In genomic region chr10:102917962-102918816, GRCh38 we compare ENCODE assay signal across 1 cellular context.
A peak's percentile ranks its signal among the peaks of the same experiment; 100 is the strongest.
TF ChIP-seq lines count a peak whose summit lies in the region.

Gene CNNM2, plus strand, starts transcription at chr10:102918294. Its CDS starts 187 bp downstream, at chr10:102918481.

TF ChIP-seq in HepG2, 621 proteins besides CTCF, POLR2A, EP300 and RAD21 (continued from another document and continues in another):
- 0 out of 2 replicates have a peak, but pooled peaks have one; percentile 8 for TF ChIP-seq AHDC1 (CRISPR knock-in tag; IDR thresholded peaks at IDR 0.05; ENCODE audit: borderline replicate concordance)
- TF ChIP-seq KLF16 (CRISPR knock-in tag; IDR thresholded peaks at IDR 0.05) = no peak; a peak in 1 of 4 replicates
- no peak; the same call in 1 of the 2 replicates for TF ChIP-seq KDM3A (CRISPR knock-in tag; IDR thresholded peaks at IDR 0.05; ENCODE audit: low read depth)
- TF ChIP-seq POLR2AphosphoS2 (IDR thresholded peaks at IDR 0.05; ENCODE audit: low read depth, low read length) = no peak
- TF ChIP-seq ZHX1 (CRISPR knock-in tag; IDR thresholded peaks at IDR 0.05; ENCODE audit: low read depth) = peak; percentile 97
- 0 out of 2 replicates have a peak, but pooled peaks have one; percentile 19 for TF ChIP-seq E2F5 (CRISPR knock-in tag; conservative IDR thresholded peaks at IDR 0.05)
- no peak for TF ChIP-seq ZBTB40 (IDR thresholded peaks at IDR 0.05)
- no peak for TF ChIP-seq ZBTB40 (CRISPR knock-in tag; IDR thresholded peaks at IDR 0.05)
- peak; percentile 25; the same call in 1 of the 2 replicates for TF ChIP-seq PHF20 (CRISPR knock-in tag; IDR thresholded peaks at IDR 0.05)
- no peak for TF ChIP-seq ZNF530 (CRISPR knock-in tag; IDR thresholded peaks at IDR 0.05; ENCODE audit: low read depth)
- no peak for TF ChIP-seq FIP1L1 (IDR thresholded peaks at IDR 0.05; ENCODE audit: borderline replicate concordance, insufficient read depth, low read depth, low read length)
- TF ChIP-seq ZMAT5 (CRISPR knock-in tag; IDR thresholded peaks at IDR 0.05; ENCODE audit: borderline replicate concordance, low read depth) = no peak
- peak; percentile 61; the same call in 1 of the 2 replicates for TF ChIP-seq ZNF564 (CRISPR knock-in tag; IDR thresholded peaks at IDR 0.05)
- no peak for TF ChIP-seq THAP8 (CRISPR knock-in tag; IDR thresholded peaks at IDR 0.05; ENCODE audit: borderline replicate concordance)
- no peak; the same call in 1 of the 2 replicates for TF ChIP-seq GABPA (IDR thresholded peaks at IDR 0.05; ENCODE audit: low read depth, low read length)
- TF ChIP-seq GABPA (CRISPR knock-in tag; IDR thresholded peaks at IDR 0.05; ENCODE audit: low read depth) = no peak
- no peak for TF ChIP-seq ZNF841 (CRISPR knock-in tag; IDR thresholded peaks at IDR 0.05; ENCODE audit: borderline replicate concordance)
- TF ChIP-seq ATF7 (IDR thresholded peaks at IDR 0.05) = no peak
- no peak for TF ChIP-seq ATF7 (CRISPR knock-in tag; IDR thresholded peaks at IDR 0.05)
- peak; percentile 17; the same call in 1 of the 2 replicates for TF ChIP-seq ZC3H13 (CRISPR knock-in tag; IDR thresholded peaks at IDR 0.05)
- no peak for TF ChIP-seq ADNP (CRISPR knock-in tag; IDR thresholded peaks at IDR 0.05)
- TF ChIP-seq HNF4G (IDR thresholded peaks at IDR 0.05; ENCODE audit: borderline replicate concordance, low read depth, low read length) = no peak
- TF ChIP-seq HNF4G (CRISPR knock-in tag; IDR thresholded peaks at IDR 0.05; ENCODE audit: borderline replicate concordance, low read depth) = 0 out of 2 replicates have a peak, but pooled peaks have one; percentile 44
- no peak for TF ChIP-seq ZNF784 (CRISPR knock-in tag; IDR thresholded peaks at IDR 0.05; ENCODE audit: borderline replicate concordance)
- no peak for TF ChIP-seq EED (CRISPR knock-in tag; IDR thresholded peaks at IDR 0.05)
- TF ChIP-seq ZNF326 (CRISPR knock-in tag; IDR thresholded peaks at IDR 0.05; ENCODE audit: borderline replicate concordance) = no peak
- TF ChIP-seq YEATS2 (CRISPR knock-in tag; IDR thresholded peaks at IDR 0.05; ENCODE audit: borderline replicate concordance) = peak; percentile 53
- TF ChIP-seq ZBTB7B (CRISPR knock-in tag; IDR thresholded peaks at IDR 0.05) = no peak; the same call in 1 of the 2 replicates
- TF ChIP-seq PHB2 (IDR thresholded peaks at IDR 0.05; ENCODE audit: partially characterized antibody) = no peak
- no peak for TF ChIP-seq SMC3 (IDR thresholded peaks at IDR 0.05; ENCODE audit: low read length)
- TF ChIP-seq MAFF (IDR thresholded peaks at IDR 0.05; ENCODE audit: low read depth, low read length) = no peak
- TF ChIP-seq IRF2 (CRISPR knock-in tag; IDR thresholded peaks at IDR 0.05) = peak; percentile 39; the same call in 1 of the 2 replicates
- TF ChIP-seq PRPF4 (IDR thresholded peaks at IDR 0.05; ENCODE audit: low read depth, low read length, poor library complexity, severe bottlenecking) = no peak
